ENCODE assay signal across 9 cellular contexts in the genomic region with DNA sequence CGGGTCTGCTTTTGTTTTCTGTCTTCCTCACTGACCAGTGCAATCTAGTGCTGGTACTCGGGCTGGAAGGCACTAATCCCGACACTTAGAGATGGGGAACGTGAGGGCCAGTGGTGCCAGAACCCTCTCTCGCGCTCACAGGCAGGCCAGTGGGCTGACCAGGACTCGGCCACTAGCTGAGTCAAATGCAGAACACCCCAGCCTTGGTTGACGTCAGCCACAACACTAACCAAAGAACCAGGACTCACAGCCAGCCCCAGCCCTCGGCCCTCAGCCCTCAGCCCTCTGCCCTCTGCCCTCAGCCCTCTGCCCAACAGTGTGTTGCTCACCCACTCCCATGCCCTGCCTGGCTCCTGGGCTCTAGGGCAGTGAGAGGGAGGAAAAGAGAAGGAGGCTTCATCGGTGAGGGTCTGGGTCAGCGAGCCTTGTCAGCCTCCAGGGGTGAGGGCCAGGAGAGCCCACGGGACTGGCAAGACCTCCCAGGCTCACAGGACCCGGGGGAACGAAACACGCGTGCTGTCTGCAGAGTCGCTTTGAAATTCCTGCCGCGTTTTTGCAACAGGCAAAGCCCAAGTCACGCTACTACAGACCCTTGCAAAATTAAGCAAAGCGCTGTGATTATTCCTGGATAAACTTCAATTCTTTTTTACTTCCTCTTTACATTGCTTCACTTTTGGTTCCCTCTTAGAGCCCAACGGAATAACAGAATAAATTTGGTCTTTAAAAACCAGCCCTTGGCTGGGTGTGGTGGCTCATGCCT. TPM values are rescaled to one million over a fixed set of nuclear protein-coding genes. Genes with fewer than 3 reads are reported as not detected.
A peak's percentile ranks its signal among the peaks of the same experiment; 100 is the strongest.
DNase-seq lines count a peak whose midpoint lies in the region; ATAC-seq, FAIRE-seq and TF ChIP-seq lines count a peak whose summit lies in the region.
"Had no signal": no experiment of that assay in that cellular context is flagged by ENCODE, and none has a peak within 500 bp of the region (broad histone marks: within the 10 kb centered on the region; RNA-seq: fewer than 3 reads in every experiment).

No MANE protein-coding gene starts in this region.

- no peak for ATAC-seq in stimulated activated effector memory CD8-positive, alpha-beta T cell treated with anti-CD3 and anti-CD28 coated beads, Interleukin-12 subunit alpha, Interleukin-12 subunit beta, amount 100 ng/mL, for 72 hours
- ATAC-seq in GM21825 (IDR thresholded peaks at IDR 0.05; ENCODE audit: unreplicated experiment) = no peak
- ATAC-seq in HG02623 (IDR thresholded peaks at IDR 0.05; ENCODE audit: unreplicated experiment) = no peak

- H3K27me3 ChIP-seq in adipocyte (replicated peaks; ENCODE audit: control insufficient read depth, insufficient read depth, low read length) (no peaks in the 10 kb centered on the region), right atrium auricular region (no peaks in the 10 kb centered on the region)

- H3K4me3 Mint-ChIP-seq in stimulated activated effector memory CD8-positive, alpha-beta T cell treated with anti-CD3 and anti-CD28 coated beads, Interleukin-12 subunit alpha, Interleukin-12 subunit beta, amount 100 ng/mL, for 72 hours = no peak overlapping the region
- H3K4me3 Mint-ChIP-seq: activated naive CD8-positive, alpha-beta T cell treated with anti-CD3 and anti-CD28 coated beads, Interleukin-2, amount 10 ng/mL, durations not matched to agents 7 days and 5 days had no signal

- peak overlapping the region; percentile 34 for H3K27ac Mint-ChIP-seq in stimulated activated effector memory CD8-positive, alpha-beta T cell treated with anti-CD3 and anti-CD28 coated beads, Interleukin-12 subunit alpha, Interleukin-12 subunit beta, amount 100 ng/mL, for 72 hours
- H3K27ac Mint-ChIP-seq: activated naive CD8-positive, alpha-beta T cell treated with anti-CD3 and anti-CD28 coated beads, Interleukin-2, amount 10 ng/mL, durations not matched to agents 7 days and 5 days had no signal

- H3K4me1 Mint-ChIP-seq in stimulated activated effector memory CD8-positive, alpha-beta T cell treated with anti-CD3 and anti-CD28 coated beads, Interleukin-12 subunit alpha, Interleukin-12 subunit beta, amount 100 ng/mL, for 72 hours = peaks cover 15% of the 10 kb centered on the region

- H3K4me3 ChIP-seq in adipocyte (ENCODE audit: low read length) (peak overlapping the region; percentile 81), right atrium auricular region (peak overlapping the region; percentile 18 to 48)

- H3K9me3 Mint-ChIP-seq in stimulated activated effector memory CD8-positive, alpha-beta T cell treated with anti-CD3 and anti-CD28 coated beads, Interleukin-12 subunit alpha, Interleukin-12 subunit beta, amount 100 ng/mL, for 72 hours = no peaks in the 10 kb centered on the region
- H3K9me3 Mint-ChIP-seq: activated naive CD8-positive, alpha-beta T cell treated with anti-CD3 and anti-CD28 coated beads, Interleukin-2, amount 10 ng/mL, durations not matched to agents 7 days and 5 days had no signal

- TF ChIP-seq POLR2A in H54 (IDR thresholded peaks at IDR 0.05; ENCODE audit: low read depth, low read length) = 0 out of 2 replicates have a peak, but pooled peaks have one; percentile 15

- peak; percentile 48 for DNase-seq in H54 (ENCODE audit: insufficient read length, low spot score)
- DNase-seq in adipocyte (ENCODE audit: low read depth) = peak; percentile 45
- peak; percentile 85 for DNase-seq in right atrium auricular region (ENCODE audit: low spot score)
- DNase-seq in stimulated activated effector memory CD8-positive, alpha-beta T cell treated with anti-CD3 and anti-CD28 coated beads, Interleukin-12 subunit alpha, Interleukin-12 subunit beta, amount 100 ng/mL, for 72 hours (ENCODE audit: low spot score in 2 of 2) = no peak
- DNase-seq in NCI-H1092 (lab: John Stamatoyannopoulos, UW) = no peak
- DNase-seq in NCI-H1930 (lab: John Stamatoyannopoulos, UW) = no peak
- DNase-seq: activated naive CD8-positive, alpha-beta T cell treated with anti-CD3 and anti-CD28 coated beads, Interleukin-2, amount 10 ng/mL, durations not matched to agents 7 days and 5 days had no signal

- H3K4me1 ChIP-seq in adipocyte (ENCODE audit: control insufficient read depth, insufficient read depth, low read length) (peaks cover 45% of the 10 kb centered on the region), right atrium auricular region (peaks cover 0 to 37% of the 10 kb centered on the region in 2 donors)

- H3K9ac ChIP-seq in adipocyte (ENCODE audit: low read length) = peak overlapping the region; percentile 80

- FAIRE-seq in H54 (lab: Jason Lieb, UNC) = no peak

- no peaks in the 10 kb centered on the region for H3K9me3 ChIP-seq in adipocyte (ENCODE audit: control insufficient read depth, low read length)
- H3K9me3 ChIP-seq in right atrium auricular region = no peaks in the 10 kb centered on the region

- H3K36me3 ChIP-seq in adipocyte (ENCODE audit: control insufficient read depth, insufficient read depth, low read length, severe bottlenecking) (peaks cover 3% of the 10 kb centered on the region), right atrium auricular region (no peaks in the 10 kb centered on the region)

- H3K27ac ChIP-seq in right atrium auricular region = peak overlapping the region; percentile 72 to 79

- no peaks in the 10 kb centered on the region for H3K36me3 Mint-ChIP-seq in stimulated activated effector memory CD8-positive, alpha-beta T cell treated with anti-CD3 and anti-CD28 coated beads, Interleukin-12 subunit alpha, Interleukin-12 subunit beta, amount 100 ng/mL, for 72 hours
- H3K36me3 Mint-ChIP-seq: activated naive CD8-positive, alpha-beta T cell treated with anti-CD3 and anti-CD28 coated beads, Interleukin-2, amount 10 ng/mL, durations not matched to agents 7 days and 5 days had no signal

- TF ChIP-seq CTCF in right atrium auricular region (IDR thresholded peaks at IDR 0.05) = no peak

RNA-seq across cellular contexts. Expression of a gene that starts 27.5 kb away (rescaled TPM):
- 10 to 100 TPM; 13.0 to 20.4 TPM for total RNA-seq in right atrium auricular region

RNA-seq across cellular contexts. Expression of a gene that starts 49.4 kb away (rescaled TPM):
- 10 to 100 TPM; 14.3 to 20.8 TPM for total RNA-seq in right atrium auricular region

Comparison
In these comparisons a context has a peak if more than half of its experiments do, and no peak if none do; other contexts are left out.
1. DNase-seq: peak in H54 (single experiment), adipocyte (single experiment) and right atrium auricular region (single experiment); none in stimulated activated effector memory CD8-positive, alpha-beta T cell treated with anti-CD3 and anti-CD28 coated beads, Interleukin-12 subunit alpha, Interleukin-12 subunit beta, amount 100 ng/mL, for 72 hours (0 of 2), NCI-H1092 (single experiment) and NCI-H1930 (0 of 2).